ENCODE assay signal across 29 cellular contexts in the genomic region with DNA sequence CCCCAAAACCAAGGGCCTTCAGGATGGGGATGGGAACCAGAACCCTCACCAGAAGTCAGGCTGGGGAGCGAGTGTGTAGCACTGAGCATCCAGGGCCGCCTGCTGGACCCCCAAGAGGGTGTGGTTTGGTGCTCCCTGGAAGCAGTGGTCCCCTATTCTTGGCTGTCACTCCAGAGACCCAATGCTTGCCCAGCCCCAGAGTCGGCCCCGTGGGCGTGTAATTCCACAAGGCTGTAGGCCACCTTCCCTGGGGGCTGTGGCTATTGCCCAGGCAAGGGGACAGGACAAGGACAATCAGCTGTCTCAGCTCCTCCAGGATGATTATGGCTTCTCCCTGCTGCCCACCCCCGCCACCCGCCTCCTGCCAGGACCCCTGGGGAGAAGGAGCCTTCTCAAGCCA. TPM values are rescaled to one million over a fixed set of nuclear protein-coding genes. Genes with fewer than 3 reads are reported as not detected.
"Had no signal": no experiment of that assay in that cellular context is flagged by ENCODE, and none has a peak within 500 bp of the region (broad histone marks: within the 10 kb centered on the region; RNA-seq: fewer than 3 reads in every experiment).

No MANE protein-coding gene starts in this region.

- H3K4me3 Mint-ChIP-seq: activated B cell treated with CpG ODN at 0.5 μM for 24 hours; activated CD4-positive, alpha-beta memory T cell treated with anti-CD3 and anti-CD28 coated beads for 36 hours; activated CD4-positive, alpha-beta T cell treated with anti-CD3 and anti-CD28 coated beads, Interleukin-2, amount 10 ng/mL, durations not matched to agents 7 days and 5 days; activated naive CD4-positive, alpha-beta T cell treated with anti-CD3 and anti-CD28 coated beads, Interleukin-2, amount 10 ng/mL, durations not matched to agents 7 days and 5 days; activated naive CD8-positive, alpha-beta T cell treated with anti-CD3 and anti-CD28 coated beads for 36 hours; activated T-helper 17 cell treated with anti-CD3 and anti-CD28 coated beads, Interleukin-2, amount 50 U/mL, for 72 hours; T-helper 17 cell had no signal

- H3K36me3 ChIP-seq: MG63 had no signal

- H3K36me3 Mint-ChIP-seq: activated CD4-positive, alpha-beta memory T cell treated with anti-CD3 and anti-CD28 coated beads for 36 hours; activated naive CD4-positive, alpha-beta T cell treated with anti-CD3 and anti-CD28 coated beads, Interleukin-2, amount 10 ng/mL, durations not matched to agents 7 days and 5 days; activated naive CD8-positive, alpha-beta T cell treated with anti-CD3 and anti-CD28 coated beads for 36 hours had no signal

- H3K4me3 ChIP-seq: MG63 had no signal

- H3K27me3 ChIP-seq: MG63 had no signal

- H3K9me3 ChIP-seq: MG63 had no signal

- H3K9me3 Mint-ChIP-seq: activated B cell treated with CpG ODN at 0.5 μM for 24 hours; activated CD4-positive, alpha-beta memory T cell treated with anti-CD3 and anti-CD28 coated beads for 36 hours; activated CD4-positive, alpha-beta T cell treated with anti-CD3 and anti-CD28 coated beads, Interleukin-2, amount 10 ng/mL, durations not matched to agents 7 days and 5 days; activated naive CD4-positive, alpha-beta T cell treated with anti-CD3 and anti-CD28 coated beads, Interleukin-2, amount 10 ng/mL, durations not matched to agents 7 days and 5 days; activated naive CD8-positive, alpha-beta T cell treated with anti-CD3 and anti-CD28 coated beads for 36 hours; activated T-helper 17 cell treated with anti-CD3 and anti-CD28 coated beads, Interleukin-2, amount 50 U/mL, for 72 hours had no signal

- DNase-seq: activated B cell treated with CpG ODN at 0.5 μM for 24 hours; activated CD4-positive, alpha-beta memory T cell treated with anti-CD3 and anti-CD28 coated beads for 36 hours; activated CD4-positive, alpha-beta T cell treated with anti-CD3 and anti-CD28 coated beads for 1 hour; activated CD4-positive, alpha-beta T cell treated with anti-CD3 and anti-CD28 coated beads, Interleukin-2, amount 10 ng/mL, durations not matched to agents 7 days and 5 days; activated CD8-positive, alpha-beta memory T cell treated with anti-CD3 and anti-CD28 coated beads for 24 hours; activated gamma-delta T cell; activated naive CD4-positive, alpha-beta T cell treated with anti-CD3 and anti-CD28 coated beads, Interleukin-2, amount 10 ng/mL, durations not matched to agents 7 days and 5 days; activated naive CD8-positive, alpha-beta T cell treated with anti-CD3 and anti-CD28 coated beads for 36 hours; activated T-cell treated with anti-CD3 and anti-CD28 coated beads, Interleukin-2, amount 50 U/mL, for 48 hours; MG63; MV-4-11; NCI-H1092 treated with DMSO at 0.1 percent for 48 hours; NCI-H1417 treated with DMSO at 0.1 percent for 48 hours; NCI-H1694; NCI-H2029; NCI-H2107; NCI-H2171 treated with DMSO at 0.1 percent for 48 hours; NCI-H345; NCI-H510A; NCI-H526 treated with DMSO at 0.1 percent for 48 hours; NCI-H82; NK-92 treated with Interleukin-12 subunit alpha and Interleukin-12 subunit beta, amount 100 ng/mL, for 24 hours; PC-3; SIG-M5; T-helper 17 cell; T-helper 9 cell had no signal

- H3K27ac Mint-ChIP-seq: activated B cell treated with CpG ODN at 0.5 μM for 24 hours; activated CD4-positive, alpha-beta memory T cell treated with anti-CD3 and anti-CD28 coated beads for 36 hours; activated CD4-positive, alpha-beta T cell treated with anti-CD3 and anti-CD28 coated beads, Interleukin-2, amount 10 ng/mL, durations not matched to agents 7 days and 5 days; activated naive CD4-positive, alpha-beta T cell treated with anti-CD3 and anti-CD28 coated beads, Interleukin-2, amount 10 ng/mL, durations not matched to agents 7 days and 5 days; activated naive CD8-positive, alpha-beta T cell treated with anti-CD3 and anti-CD28 coated beads for 36 hours; activated T-helper 17 cell treated with anti-CD3 and anti-CD28 coated beads, Interleukin-2, amount 50 U/mL, for 72 hours; T-helper 17 cell had no signal

- H3K4me1 Mint-ChIP-seq: activated B cell treated with CpG ODN at 0.5 μM for 24 hours; activated CD4-positive, alpha-beta T cell treated with anti-CD3 and anti-CD28 coated beads, Interleukin-2, amount 10 ng/mL, durations not matched to agents 7 days and 5 days; activated naive CD8-positive, alpha-beta T cell treated with anti-CD3 and anti-CD28 coated beads for 36 hours; activated T-helper 17 cell treated with anti-CD3 and anti-CD28 coated beads, Interleukin-2, amount 50 U/mL, for 72 hours had no signal

- ATAC-seq: activated T-helper 17 cell treated with anti-CD3 and anti-CD28 coated beads, Interleukin-2, amount 50 U/mL, for 72 hours; PC-3; T-helper 17 cell had no signal

RNA-seq across cellular contexts. Expression of gene IGDCC3, which starts 14.5 kb away (rescaled TPM):
- total RNA-seq: activated B cell treated with CpG ODN at 0.5 μM for 24 hours; activated CD4-positive, alpha-beta memory T cell treated with anti-CD3 and anti-CD28 coated beads for 36 hours; activated CD4-positive, alpha-beta T cell treated with anti-CD3 and anti-CD28 coated beads, Interleukin-2, amount 10 ng/mL, durations not matched to agents 7 days and 5 days; activated naive CD8-positive, alpha-beta T cell treated with anti-CD3 and anti-CD28 coated beads for 36 hours; activated T-helper 17 cell treated with anti-CD3 and anti-CD28 coated beads, Interleukin-2, amount 50 U/mL, for 72 hours; cardiac septum; PC-3; T-helper 17 cell had no signal

RNA-seq across cellular contexts. Expression of gene RNU5B-1, which starts 58.8 kb away (rescaled TPM):
- total RNA-seq: activated B cell treated with CpG ODN at 0.5 μM for 24 hours; activated CD4-positive, alpha-beta memory T cell treated with anti-CD3 and anti-CD28 coated beads for 36 hours; PC-3; T-helper 17 cell had no signal
- polyA plus RNA-seq: adipose tissue had no signal

RNA-seq across cellular contexts. Expression of gene IGDCC4, which starts 59.4 kb away (rescaled TPM):
- total RNA-seq: activated B cell treated with CpG ODN at 0.5 μM for 24 hours had no signal
